Comparison of ENCODE assay signal across 8 cellular contexts in the genomic region with DNA sequence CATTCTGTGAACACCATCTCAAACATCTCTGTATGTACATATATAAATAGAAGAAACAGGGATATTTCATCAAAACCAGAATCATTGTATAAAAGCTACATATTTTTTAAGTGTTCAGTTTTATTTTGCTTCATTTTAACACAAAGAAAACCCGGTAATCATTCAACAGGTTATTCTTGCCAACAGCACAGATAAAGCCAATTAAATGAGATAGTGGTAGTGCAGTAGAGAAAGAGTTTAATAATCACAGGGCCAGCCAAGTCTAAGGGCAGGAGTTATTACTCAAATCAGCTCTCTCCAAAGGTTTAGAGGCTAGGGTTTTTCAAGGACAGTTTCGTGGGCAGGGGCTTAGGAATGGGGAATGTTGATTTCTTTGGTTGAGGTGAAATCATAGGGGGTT.
"Had no signal": no experiment of that assay in that cellular context is flagged by ENCODE, and none has a peak within 500 bp of the region (broad histone marks: within the 10 kb centered on the region; RNA-seq: fewer than 3 reads in every experiment).

No MANE protein-coding gene starts in this region.

- DNase-seq: GDM1, GF-D8 had no signal

- FAIRE-seq: G401.6, GM12878, GM12891, GM12892, GM18507, GM19239 had no signal

- H3K4me3 ChIP-seq: GM12878 had no signal
